In the genomic region with DNA sequence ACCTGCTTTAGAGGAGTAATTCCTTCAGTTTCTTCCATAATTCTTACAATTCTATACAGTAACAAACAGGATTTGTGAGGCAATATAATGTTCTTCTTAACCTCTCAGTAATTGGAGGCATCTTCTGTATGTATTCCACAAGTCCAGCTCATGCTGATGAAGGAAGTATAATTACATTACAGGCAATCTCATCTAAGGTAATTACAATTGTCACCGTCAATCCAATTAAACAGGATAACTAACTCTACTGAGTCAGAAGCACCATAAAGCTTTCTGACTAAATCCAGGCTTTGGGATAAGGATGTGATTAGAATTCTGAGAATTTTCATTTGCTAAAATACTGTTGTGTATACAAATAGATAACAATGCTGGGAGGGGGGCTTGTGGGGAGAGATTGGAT, we compare ENCODE assay signal across 19 cellular contexts.
"Had no signal": no experiment of that assay in that cellular context is flagged by ENCODE, and none has a peak within 500 bp of the region (broad histone marks: within the 10 kb centered on the region; RNA-seq: fewer than 3 reads in every experiment).

No MANE protein-coding gene starts in this region.

- FAIRE-seq: HepG2, RCC 7860 had no signal

- DNase-seq: IMR-90, Kasumi-1, KG1, MM.1S, NCI-H1092 treated with DMSO at 0.1 percent for 48 hours, NCI-H1436, NCI-H187, NCI-H2029, NCI-H2081 treated with DMSO at 0.1 percent for 48 hours, NCI-H2171, NCI-H226, NCI-H510A, NCI-H524 treated with DMSO at 0.1 percent for 48 hours, Right ventricle myocardium superior, RPMI8226, SIG-M5, SK-N-SH had no signal
